In genomic region chr7:42964293-42964692, GRCh38 we compare ENCODE assay signal across 24 cellular contexts.
"Had no signal": no experiment of that assay in that cellular context is flagged by ENCODE, and none has a peak within 500 bp of the region (broad histone marks: within the 10 kb centered on the region; RNA-seq: fewer than 3 reads in every experiment).

No MANE protein-coding gene starts in this region.

- H3K4me1 ChIP-seq: breast epithelium, colonic mucosa, parathyroid adenoma, psoas muscle, spleen, tibial nerve had no signal

- H3K79me2 ChIP-seq: hepatocyte, parathyroid adenoma had no signal

- FAIRE-seq: urothelium cell line had no signal

- H3K4me3 ChIP-seq: breast epithelium, colonic mucosa, hepatocyte, psoas muscle, spleen, tibial nerve had no signal

- H3K27me3 ChIP-seq: breast epithelium, colonic mucosa, hepatocyte, tibial nerve had no signal

- H3K9ac ChIP-seq: parathyroid adenoma had no signal

- H3K27ac ChIP-seq: breast epithelium, colonic mucosa, hepatocyte, parathyroid adenoma, psoas muscle, spleen, tibial nerve had no signal

- H3K36me3 ChIP-seq: breast epithelium, colonic mucosa, spleen, tibial nerve had no signal

- H3K4me2 ChIP-seq: hepatocyte had no signal

- DNase-seq: activated CD4-positive, alpha-beta memory T cell treated with anti-CD3 and anti-CD28 coated beads for 36 hours; activated CD4-positive, alpha-beta T cell treated with anti-CD3 and anti-CD28 coated beads, Interleukin-2, amount 10 ng/mL, durations not matched to agents 24 days and 14 days; activated CD4-positive, CD25-positive, alpha-beta regulatory T cell treated with anti-CD3 and anti-CD28 coated beads, Interleukin-2, amount 50 U/mL, for 72 hours; activated CD8-positive, alpha-beta memory T cell treated with anti-CD3 and anti-CD28 coated beads, Interleukin-2, amount 50 U/mL, for 4 hours; activated naive CD8-positive, alpha-beta T cell treated with anti-CD3 and anti-CD28 coated beads, Interleukin-2, amount 50 U/mL, for 24 hours; activated T-cell treated with anti-CD3 and anti-CD28 coated beads, Interleukin-2, amount 50 U/mL, for 1 hour; cerebellar nuclear complex; colonic mucosa; islet precursor cell; mammary epithelial cell; midbrain; naive thymus-derived CD8-positive, alpha-beta T cell; psoas muscle; right cardiac atrium; spleen; stimulated activated naive CD4-positive, alpha-beta T cell; T-helper 2 cell had no signal

- ATAC-seq: activated naive CD8-positive, alpha-beta T cell treated with anti-CD3 and anti-CD28 coated beads, Interleukin-2, amount 50 U/mL, for 24 hours; activated T-helper 17 cell treated with anti-CD3 and anti-CD28 coated beads, Interleukin-2, amount 50 U/mL, for 72 hours; esophagus mucosa; naive thymus-derived CD8-positive, alpha-beta T cell; psoas muscle had no signal

- H3K9me3 ChIP-seq: breast epithelium, colonic mucosa, psoas muscle, spleen, tibial nerve had no signal

- H2AFZ ChIP-seq: hepatocyte, parathyroid adenoma had no signal
